Comparison of ENCODE assay signal across 8 cellular contexts in genomic region chr18:23135679-23136325, GRCh38. TPM values are rescaled to one million over a fixed set of nuclear protein-coding genes. Genes with fewer than 3 reads are reported as not detected.
DNase-seq lines count a peak whose midpoint lies in the region; ATAC-seq and TF ChIP-seq lines count a peak whose summit lies in the region.

No MANE protein-coding gene starts in this region.

- peak; percentile 24 for ATAC-seq in HG03175 (IDR thresholded peaks at IDR 0.05; ENCODE audit: unreplicated experiment)
- no peak for ATAC-seq in WTC11
- ATAC-seq in natural killer cell: peak; percentile 51 to 64 (median 52)
- ATAC-seq in GM18517 (IDR thresholded peaks at IDR 0.05; ENCODE audit: unreplicated experiment): no peak

- peak overlapping the region; percentile 80 to 90 (median 88) for H3K27ac ChIP-seq in esophagus squamous epithelium

- H3K36me3 ChIP-seq in esophagus squamous epithelium: no peaks in the 10 kb centered on the region

- peaks cover 7% of the 10 kb centered on the region for H3K36me3 Mint-ChIP-seq in WTC11
- no peaks in the 10 kb centered on the region for H3K36me3 Mint-ChIP-seq in natural killer cell

- no peaks in the 10 kb centered on the region for H3K9me3 Mint-ChIP-seq in WTC11
- no peaks in the 10 kb centered on the region for H3K9me3 Mint-ChIP-seq in natural killer cell

- intact Hi-C loops in esophagus squamous epithelium (cut with DNase I): loop anchor here (10.0 kb wide), 2 partner anchors 99 to 219 kb away; no protein-coding TSS in a partner anchor
- intact Hi-C loops in natural killer cell (cut with micrococcal nuclease): no loop called here

- WGBS in esophagus squamous epithelium, 2 donors: 0% methylated on average over 4 to 9 of the region's 112 CpGs

- no peak for TF ChIP-seq POLR2A in esophagus squamous epithelium (IDR thresholded peaks at IDR 0.05)

- CTCF ChIA-PET in WTC11 (lab: Charles Lee): interaction anchor here (2.9 to 6.4 kb wide), 2 partner anchors 71 to 72 kb away, joined by 14 to 76 read pairs; no protein-coding TSS in a partner anchor

- TF ChIP-seq CTCF in WTC11 (IDR thresholded peaks at IDR 0.05): no peak
- TF ChIP-seq CTCF in esophagus squamous epithelium (IDR thresholded peaks at IDR 0.05): peak in 1 of 6 experiments; percentile 4
- TF ChIP-seq CTCF in natural killer cell (IDR thresholded peaks at IDR 0.05): no peak

- H3K4me1 Mint-ChIP-seq in WTC11: peaks cover 61% of the 10 kb centered on the region
- peaks cover 19 to 26% of the 10 kb centered on the region in 2 donors for H3K4me1 Mint-ChIP-seq in natural killer cell

- DNase-seq in stimulated activated CD4-positive, alpha-beta T cell treated with anti-CD3 and anti-CD28 coated beads, Interleukin-12 subunit alpha, Interleukin-12 subunit beta, amount 100 ng/mL, for 4 hours: peak; percentile 10
- DNase-seq in stimulated activated CD4-positive, alpha-beta T cell treated with anti-CD3 and anti-CD28 coated beads, Interleukin-1b, Interleukin-23, amount 100 ng/mL, for 48 hours: no peak
- peak; percentile 27 for DNase-seq in WTC11 (ENCODE audit: low spot score)
- DNase-seq in esophagus squamous epithelium (lab: John Stamatoyannopoulos, UW): no peak
- peak; percentile 33 for DNase-seq in natural killer cell
- DNase-seq in DMS114 treated with DMSO at 0.1 percent for 48 hours (lab: John Stamatoyannopoulos, UW; ENCODE audit: unreplicated experiment): no peak

- peak overlapping the region; percentile 83; the same call in 1 of the 2 replicates for H3K4me3 Mint-ChIP-seq in WTC11
- H3K4me3 Mint-ChIP-seq in natural killer cell: peak overlapping the region; percentile 56

- peaks cover 24 to 47% (median 26%) of the 10 kb centered on the region in 3 donors for H3K4me1 ChIP-seq in esophagus squamous epithelium

- H3K27me3 Mint-ChIP-seq in WTC11 (ENCODE audit: low read depth) (no peaks in the 10 kb centered on the region; the same call in 1 of the 2 replicates), natural killer cell (ENCODE audit: low read depth in 2 of 2) (peaks cover 31 to 37% of the 10 kb centered on the region in 2 donors)

- POLR2A ChIA-PET in WTC11 (lab: Charles Lee): interaction anchor here (0.6 to 2.9 kb wide), 4 partner anchors 34 to 1971 kb away, joined by 3 to 10 read pairs (median 5); no protein-coding TSS in a partner anchor

- H3K4me3 ChIP-seq in esophagus squamous epithelium: peak overlapping the region; percentile 69 to 78 (median 75)

- H3K27me3 ChIP-seq in esophagus squamous epithelium: peaks cover 0 to 20% (median 0%) of the 10 kb centered on the region in 4 donors

- H3K27ac Mint-ChIP-seq in WTC11 (no peak overlapping the region), natural killer cell (no peak overlapping the region)

- no peaks in the 10 kb centered on the region for H3K9me3 ChIP-seq in esophagus squamous epithelium

TF ChIP-seq in WTC11, 78 proteins besides CTCF, POLR2A, EP300 and RAD21:
- TF ChIP-seq SP1 (CRISPR knock-in tag; conservative IDR thresholded peaks at IDR 0.05) (peak; percentile 17; the same call in 1 of the 2 replicates), IRF1 (CRISPR knock-in tag; IDR thresholded peaks at IDR 0.05) (no peak)

RNA-seq across cellular contexts. Expression of gene CABLES1, which starts 0.5 kb away (rescaled TPM):
- 15.4 to 18.0 TPM (median 17.0 TPM) in 3 replicates for total RNA-seq in WTC11 (2021)
- 1 to 10 TPM; 4.4 to 9.9 (median 8.5) TPM for total RNA-seq in esophagus squamous epithelium
- total RNA-seq in natural killer cell: 1 to 10 TPM; 1.3 to 2.2 (median 1.8) TPM

Comparison
In these comparisons a context has a peak if more than half of its experiments do, and no peak if none do; other contexts are left out.
1. DNase-seq: peak in stimulated activated CD4-positive, alpha-beta T cell treated with anti-CD3 and anti-CD28 coated beads, Interleukin-12 subunit alpha, Interleukin-12 subunit beta, amount 100 ng/mL, for 4 hours (single experiment), WTC11 (single experiment) and natural killer cell (single experiment); none in stimulated activated CD4-positive, alpha-beta T cell treated with anti-CD3 and anti-CD28 coated beads, Interleukin-1b, Interleukin-23, amount 100 ng/mL, for 48 hours (single experiment), esophagus squamous epithelium (single experiment) and DMS114 treated with DMSO at 0.1 percent for 48 hours (single experiment).
2. ATAC-seq: peak in HG03175 (single experiment) and natural killer cell (3 of 3); none in WTC11 (single experiment) and GM18517 (single experiment).